Comparison of ENCODE assay signal across 17 cellular contexts in the genomic region with DNA sequence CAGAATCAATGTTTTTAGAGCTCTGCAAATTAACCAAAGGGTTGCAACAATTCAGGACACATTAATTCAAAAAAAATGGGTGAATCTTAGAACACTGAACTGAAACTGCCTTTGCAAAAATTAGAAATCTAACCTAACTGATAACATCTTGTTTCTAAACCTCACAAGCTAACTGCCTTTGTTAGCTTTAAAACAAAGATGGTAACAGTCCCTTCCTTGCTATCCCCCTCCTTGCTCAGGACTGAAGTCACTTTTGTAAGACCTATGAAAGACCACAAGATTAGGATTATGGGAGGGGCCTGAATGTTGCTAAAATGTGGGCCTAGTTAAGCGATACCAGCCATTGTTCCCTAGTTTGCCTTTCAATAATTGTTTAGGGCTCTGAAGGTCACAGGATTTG. TPM values are rescaled to one million over a fixed set of nuclear protein-coding genes. Genes with fewer than 3 reads are reported as not detected.
A peak's percentile ranks its signal among the peaks of the same experiment; 100 is the strongest.
DNase-seq lines count a peak whose midpoint lies in the region; ATAC-seq, FAIRE-seq and TF ChIP-seq lines count a peak whose summit lies in the region.
"Had no signal": no experiment of that assay in that cellular context is flagged by ENCODE, and none has a peak within 500 bp of the region (broad histone marks: within the 10 kb centered on the region; RNA-seq: fewer than 3 reads in every experiment).

No MANE protein-coding gene starts in this region.

- peaks cover 14% of the 10 kb centered on the region for H3K4me1 ChIP-seq in DND-41 (ENCODE audit: insufficient read depth, low read length)
- peaks cover 4% of the 10 kb centered on the region; the same call in 1 of the 2 replicates for H3K4me1 ChIP-seq in Panc1 (ENCODE audit: control insufficient read depth, insufficient read depth, low read length)
- no peaks in the 10 kb centered on the region for H3K4me1 ChIP-seq in endothelial cell of umbilical vein (ENCODE audit: control insufficient read depth, extremely low read depth, insufficient read depth, low read length)

- H2AFZ ChIP-seq in DND-41 (ENCODE audit: low read depth, low read length) (peak overlapping the region; percentile 66), endothelial cell of umbilical vein (ENCODE audit: low read depth, low read length) (no peak overlapping the region)

- in situ Hi-C loops in Panc1 (cut with HindIII; ENCODE audit: low pct_unique_long_range_greater_than_20kb, low sequenced_read_pairs): no loop called here

- FAIRE-seq in endothelial cell of umbilical vein (lab: Jason Lieb, UNC): peak; percentile 60
- FAIRE-seq: HepG2 had no signal

- BruUV-seq in Panc1 (replicated peaks; lab: Mats Ljungman, UMichigan) (no TSS peak), endothelial cell of umbilical vein (replicated peaks; lab: Mats Ljungman, UMichigan) (no TSS peak)

- H3K27ac ChIP-seq in DND-41 (ENCODE audit: low read length) (peak overlapping the region; percentile 29; the same call in 1 of the 2 replicates), Panc1 (ENCODE audit: low read length) (peak overlapping the region; percentile 65), endothelial cell of umbilical vein (ENCODE audit: insufficient read depth, low read depth, low read length) (no peak overlapping the region)
- H3K27ac ChIP-seq: BLaER1 had no signal

- intact Hi-C loops in Panc1 (cut with micrococcal nuclease; ENCODE audit: unreplicated experiment) (no loop called here), endothelial cell of umbilical vein (cut with micrococcal nuclease) (no loop called here), sciatic nerve (cut with DNase I) (no loop called here)

- CTCF ChIA-PET in Panc1 (lab: Charles Lee): no interaction called here
- CTCF ChIA-PET in endothelial cell of umbilical vein (lab: Charles Lee): interaction anchor here (1.3 to 3.7 kb wide), 4 partner anchors 12 to 105 kb away, joined by 4 to 34 read pairs (median 12); no protein-coding TSS in a partner anchor

- DNase-seq in DND-41: peak; percentile 19
- DNase-seq in Jurkat, Clone E6-1 (ENCODE audit: low read depth, low spot score): peak; percentile 46
- no peak for DNase-seq in Panc1 (ENCODE audit: low read depth, low spot score)
- DNase-seq in endothelial cell of umbilical vein (ENCODE audit: low read depth, low spot score): no peak
- DNase-seq in sciatic nerve (ENCODE audit: low spot score): no peak
- DNase-seq in KG1 (lab: John Stamatoyannopoulos, UW): no peak
- DNase-seq: CD8-positive, alpha-beta T cell; GOT3; NCI-H1048; NCI-H146; NCI-H2081; NCI-H774; SHP77 had no signal

- H3K9me3 ChIP-seq in DND-41 (ENCODE audit: insufficient read depth, low read length, severe bottlenecking) (peaks cover 11% of the 10 kb centered on the region), Panc1 (ENCODE audit: control insufficient read depth, insufficient read depth, low read depth, low read length) (peaks cover 8% of the 10 kb centered on the region; the same call in 1 of the 2 replicates), endothelial cell of umbilical vein (replicated peaks; ENCODE audit: control insufficient read depth, insufficient read depth, low read length) (no peaks in the 10 kb centered on the region)

- H3K9ac ChIP-seq in DND-41 (ENCODE audit: low read depth, low read length) (no peak overlapping the region; the same call in 1 of the 2 replicates), endothelial cell of umbilical vein (replicated peaks; ENCODE audit: extremely low read depth, insufficient read depth, low read length) (no peak overlapping the region)
- H3K9ac ChIP-seq: BLaER1 had no signal

- H3K27me3 ChIP-seq in DND-41 (ENCODE audit: insufficient read depth, low read length, poor library complexity) (no peaks in the 10 kb centered on the region), Panc1 (ENCODE audit: control insufficient read depth, insufficient read depth, low read length) (no peaks in the 10 kb centered on the region), endothelial cell of umbilical vein (ENCODE audit: control insufficient read depth in 2 of 2, insufficient read depth in 2 of 2, low read length in 2 of 2) (peaks cover 0 to 3% of the 10 kb centered on the region in 2 experiments)
- H3K27me3 ChIP-seq: BLaER1 had no signal

- H3K9me1 ChIP-seq in endothelial cell of umbilical vein (replicated peaks; ENCODE audit: control insufficient read depth, extremely low read depth, insufficient read depth, low read length): no peaks in the 10 kb centered on the region

- peak; percentile 90 for ATAC-seq in DND-41 (ENCODE audit: insufficient read depth, low read depth)
- no peak for ATAC-seq in Panc1
- ATAC-seq in GM21576 (IDR thresholded peaks at IDR 0.05; ENCODE audit: unreplicated experiment): no peak
- ATAC-seq in sciatic nerve: no peak
- ATAC-seq: CD8-positive, alpha-beta T cell; HepG2 had no signal

- TF ChIP-seq CTCF in DND-41 (IDR thresholded peaks at IDR 0.05; ENCODE audit: borderline replicate concordance, extremely low read depth, low read length, poor library complexity, severe bottlenecking) (no peak), Panc1 (IDR thresholded peaks at IDR 0.05) (no peak), endothelial cell of umbilical vein (IDR thresholded peaks at IDR 0.05; ENCODE audit: extremely low read depth in 1 of 2, insufficient read depth in 1 of 2, low read depth in 1 of 2, low read length in 2 of 2) (no peak)

- dilution Hi-C loops in endothelial cell of umbilical vein (cut with MboI; ENCODE audit: extremely low pct_ligation_motif_present, low sequenced_read_pairs): no loop called here

- TF ChIP-seq POLR2A in endothelial cell of umbilical vein (IDR thresholded peaks at IDR 0.05; ENCODE audit: low read depth, low read length): no peak

- POLR2A ChIA-PET in Panc1 (lab: Charles Lee) (no interaction called here), endothelial cell of umbilical vein (lab: Charles Lee) (no interaction called here)

- H3K36me3 ChIP-seq in DND-41 (ENCODE audit: insufficient read depth, low read length): no peaks in the 10 kb centered on the region
- H3K36me3 ChIP-seq in Panc1 (ENCODE audit: control insufficient read depth, insufficient read depth, low read length): no peaks in the 10 kb centered on the region
- no peaks in the 10 kb centered on the region for H3K36me3 ChIP-seq in endothelial cell of umbilical vein (ENCODE audit: control insufficient read depth in 2 of 2, extremely low read depth in 1 of 2, insufficient read depth in 2 of 2, low read length in 2 of 2)
- H3K36me3 ChIP-seq: BLaER1 had no signal

- no peak overlapping the region for H3K4me3 ChIP-seq in DND-41 (ENCODE audit: low read depth in 1 of 2, low read length in 2 of 2)
- H3K4me3 ChIP-seq in Jurkat, Clone E6-1 (ENCODE audit: low read length): no peak overlapping the region
- no peak overlapping the region for H3K4me3 ChIP-seq in Panc1 (ENCODE audit: low read depth in 2 of 2, low read length in 2 of 2)
- H3K4me3 ChIP-seq in endothelial cell of umbilical vein (replicated peaks in 1 of 3; ENCODE audit: insufficient read depth in 1 of 3, low read depth in 1 of 3, low read length in 3 of 3): no peak overlapping the region
- H3K4me3 ChIP-seq: BLaER1 had no signal

- 0 out of 2 replicates have a peak overlapping the region, but pooled peaks have one; percentile 3 for H3K4me2 ChIP-seq in DND-41 (ENCODE audit: insufficient read depth, low read length)
- no peak overlapping the region for H3K4me2 ChIP-seq in endothelial cell of umbilical vein (ENCODE audit: insufficient read depth, low read length)
- H3K4me2 ChIP-seq: BLaER1 had no signal

- no peaks in the 10 kb centered on the region for H4K20me1 ChIP-seq in DND-41 (ENCODE audit: insufficient read depth, low read length)
- H4K20me1 ChIP-seq in endothelial cell of umbilical vein (replicated peaks; ENCODE audit: control insufficient read depth, extremely low read depth, insufficient read depth, low read length): no peaks in the 10 kb centered on the region
- H4K20me1 ChIP-seq: BLaER1 had no signal

- H3K79me2 ChIP-seq in DND-41 (ENCODE audit: insufficient read depth, low read length) (no peaks in the 10 kb centered on the region), endothelial cell of umbilical vein (ENCODE audit: control insufficient read depth, insufficient read depth, low read length) (no peaks in the 10 kb centered on the region)

TF ChIP-seq in endothelial cell of umbilical vein, 7 proteins besides CTCF, POLR2A, EP300 and RAD21:
- TF ChIP-seq, protein P1, sequence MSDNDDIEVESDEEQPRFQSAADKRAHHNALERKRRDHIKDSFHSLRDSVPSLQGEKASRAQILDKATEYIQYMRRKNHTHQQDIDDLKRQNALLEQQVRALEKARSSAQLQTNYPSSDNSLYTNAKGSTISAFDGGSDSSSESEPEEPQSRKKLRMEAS (IDR thresholded peaks at IDR 0.05; ENCODE audit: insufficient read depth, insufficient read length): no peak
- TF ChIP-seq POLR2AphosphoS5 (IDR thresholded peaks at IDR 0.05; ENCODE audit: insufficient read depth, low read depth, low read length): no peak
- no peak for TF ChIP-seq JUN (IDR thresholded peaks at IDR 0.05; ENCODE audit: borderline replicate concordance, insufficient read depth, insufficient read length, low read depth)

RNA-seq across cellular contexts. Expression of a gene that starts 44.9 kb away (rescaled TPM):
- polyA plus RNA-seq in Jurkat, Clone E6-1 (2012; ENCODE audit: insufficient read depth, insufficient read length): 0.87 TPM
- 12.9 TPM for total RNA-seq in Panc1 (2021; ENCODE audit: unreplicated experiment)
- polyA plus RNA-seq in Panc1 (2012; ENCODE audit: insufficient read length): 3.9 TPM
- total RNA-seq in endothelial cell of umbilical vein: not detected in 2 replicates
- polyA plus RNA-seq in endothelial cell of umbilical vein: 0.03 TPM in 1 of 2 replicates, not detected in the other
- 0.01 TPM in 1 of 2 replicates, not detected in the other for polyA plus RNA-seq in endothelial cell of umbilical vein (2011; cell fraction: cytosol; rRNA removed)
- 0.03 TPM in 2 replicates for polyA plus RNA-seq in endothelial cell of umbilical vein (2011; cell fraction: nucleus; rRNA removed)
- polyA plus RNA-seq in endothelial cell of umbilical vein (2012): 0.03 TPM in 1 of 2 replicates, not detected in the other
- 0.02 and 0.11 TPM in 2 replicates for polyA minus RNA-seq in endothelial cell of umbilical vein
- 0.41 TPM for polyA minus RNA-seq in endothelial cell of umbilical vein (2011; cell fraction: cytosol; rRNA and poly(A)+ RNA removed)
- polyA minus RNA-seq in endothelial cell of umbilical vein (2011; cell fraction: nucleus; rRNA and poly(A)+ RNA removed): not detected in 2 replicates
- total RNA-seq in sciatic nerve: 11.4 TPM
- total RNA-seq: HepG2, LHCN-M2 had no signal
- polyA plus RNA-seq: HepG2 had no signal

RNA-seq across cellular contexts. Expression of a gene that starts 50.3 kb away (rescaled TPM):
- polyA plus RNA-seq in Jurkat, Clone E6-1 (2012; ENCODE audit: insufficient read depth, insufficient read length): 16.4 TPM
- total RNA-seq in Panc1 (2021; ENCODE audit: unreplicated experiment) (22.0 TPM), endothelial cell of umbilical vein (12.3 and 13.1 TPM in 2 replicates), sciatic nerve (12.5 TPM)
- polyA plus RNA-seq in Panc1 (2012; ENCODE audit: insufficient read length): 18.4 TPM
- polyA plus RNA-seq in endothelial cell of umbilical vein: 10.8 and 11.1 TPM in 2 replicates
- 12.4 and 15.7 TPM in 2 replicates for polyA plus RNA-seq in endothelial cell of umbilical vein (2011; cell fraction: cytosol; rRNA removed)
- 18.2 and 21.3 TPM in 2 replicates for polyA plus RNA-seq in endothelial cell of umbilical vein (2011; cell fraction: nucleus; rRNA removed)
- 12.8 and 13.7 TPM in 2 replicates for polyA plus RNA-seq in endothelial cell of umbilical vein (2012)
- 15.3 and 23.4 TPM in 2 replicates for polyA minus RNA-seq in endothelial cell of umbilical vein
- polyA minus RNA-seq in endothelial cell of umbilical vein (2011; cell fraction: cytosol; rRNA and poly(A)+ RNA removed): 3.1 TPM
- polyA minus RNA-seq in endothelial cell of umbilical vein (2011; cell fraction: nucleus; rRNA and poly(A)+ RNA removed): 9.2 and 10.8 TPM in 2 replicates

Comparison
In these comparisons a context has a peak if more than half of its experiments do, and no peak if none do; other contexts are left out.
1. DNase-seq: peak in DND-41 (single experiment) and Jurkat, Clone E6-1 (single experiment); none in Panc1 (single experiment), endothelial cell of umbilical vein (single experiment), sciatic nerve (single experiment) and KG1 (single experiment).
2. RNA of a gene that starts 44.9 kb away (total RNA-seq): 12.9 TPM in Panc1 (single experiment) and 11.4 TPM in sciatic nerve (single experiment); not detected in endothelial cell of umbilical vein; every median in the first group is over 10 times any median in the second.